In the genomic region with DNA sequence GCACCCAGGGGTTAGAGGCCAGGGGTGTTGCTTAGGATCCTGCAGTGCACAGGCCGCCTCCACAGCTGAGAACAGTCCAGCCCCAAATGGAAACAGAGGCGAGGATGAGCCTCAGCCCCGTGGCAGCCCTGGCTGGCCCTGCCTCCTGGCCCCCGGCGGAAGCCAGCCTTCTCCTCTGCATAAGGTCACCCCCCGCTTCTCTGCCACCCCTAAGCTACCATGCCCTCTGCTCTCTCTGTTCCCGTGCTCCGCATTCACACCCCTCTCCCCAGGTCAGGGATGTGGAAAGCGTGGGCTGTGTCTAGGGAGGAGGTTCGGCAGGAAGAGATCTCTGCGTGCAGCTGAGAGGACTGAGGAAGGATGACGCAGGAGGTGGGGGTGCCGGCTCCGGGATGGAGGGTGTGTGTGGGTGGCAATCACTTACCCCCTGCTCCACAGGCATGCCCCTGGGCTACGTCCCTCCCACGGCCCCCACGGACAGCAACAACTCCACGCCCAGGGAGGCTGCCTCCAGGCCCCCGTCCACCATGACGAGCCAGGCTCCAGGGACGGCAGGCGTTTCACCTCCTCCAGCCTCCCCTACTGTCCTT, we compare ENCODE assay signal across 6 cellular contexts. TPM values are rescaled to one million over a fixed set of nuclear protein-coding genes. Genes with fewer than 3 reads are reported as not detected.
DNase-seq lines count a peak whose midpoint lies in the region; ATAC-seq and TF ChIP-seq lines count a peak whose summit lies in the region.

No MANE protein-coding gene starts in this region.

- H3K4me1 ChIP-seq in Peyer's patch: no peaks in the 10 kb centered on the region

- DNase-seq in Peyer's patch: no peak
- peak; percentile 48 to 87 for DNase-seq in foreskin fibroblast
- DNase-seq in stromal cell of bone marrow (ENCODE audit: low read depth): peak; percentile 53
- DNase-seq in HT-29 (ENCODE audit: low spot score): no peak
- DNase-seq in NCI-H446 treated with DMSO at 0.1 percent for 48 hours (lab: John Stamatoyannopoulos, UW): no peak

- no peaks in the 10 kb centered on the region for H3K27me3 ChIP-seq in Peyer's patch

- H3K36me3 ChIP-seq in Peyer's patch: no peaks in the 10 kb centered on the region

- no peak for TF ChIP-seq CTCF in Peyer's patch (IDR thresholded peaks at IDR 0.05)
- no peak for TF ChIP-seq CTCF in foreskin fibroblast (IDR thresholded peaks at IDR 0.05; ENCODE audit: low read depth, low read length)

- no peak for ATAC-seq in GM18517 (IDR thresholded peaks at IDR 0.05; ENCODE audit: unreplicated experiment)

- TF ChIP-seq POLR2A in Peyer's patch (IDR thresholded peaks at IDR 0.05): no peak

- peak overlapping the region; percentile 33 to 57 (median 42) for H3K27ac ChIP-seq in Peyer's patch

- no peaks in the 10 kb centered on the region for H3K9me3 ChIP-seq in Peyer's patch

- peak overlapping the region in 2 of 4 donors; percentile 2 to 17 for H3K4me3 ChIP-seq in Peyer's patch
- H3K4me3 ChIP-seq in foreskin fibroblast (ENCODE audit: low read depth in 1 of 2, low read length in 2 of 2): peak overlapping the region; percentile 14 to 53

RNA-seq across cellular contexts. Expression of a gene that starts 6.0 kb away (rescaled TPM):
- 10 to 100 TPM in 1 of 4 donors, 1 to 10 TPM in 3; 2.8 to 10.3 (median 5.0) TPM for total RNA-seq in Peyer's patch
- total RNA-seq in HT-29 (2014; rRNA removed; shearing (Covaris generic)): 0.18 TPM in 1 of 2 replicates, not detected in the other

RNA-seq across cellular contexts. Expression of a gene that starts 9.3 kb away (rescaled TPM):
- 1 to 10 TPM; 1.4 to 7.4 (median 3.0) TPM for total RNA-seq in Peyer's patch
- 28.9 and 34.9 TPM in 2 replicates for total RNA-seq in HT-29 (2014; rRNA removed; shearing (Covaris generic))

RNA-seq across cellular contexts. Expression of a gene that starts 17.9 kb away (rescaled TPM):
- 10 to 100 TPM; 10.1 to 47.0 (median 15.5) TPM for total RNA-seq in Peyer's patch
- 29.9 TPM in 2 replicates for total RNA-seq in HT-29 (2014; rRNA removed; shearing (Covaris generic))

RNA-seq across cellular contexts. Expression of a gene that starts 29.7 kb away (rescaled TPM):
- not detected for total RNA-seq in Peyer's patch
- 0.41 and 0.83 TPM in 2 replicates for total RNA-seq in HT-29 (2014; rRNA removed; shearing (Covaris generic))

RNA-seq across cellular contexts. Expression of a gene that starts 32.8 kb away (rescaled TPM):
- 100 to 1,000 TPM in 1 of 4 donors, 10 to 100 TPM in 3; 28.1 to 102 (median 60.0) TPM for total RNA-seq in Peyer's patch
- 323 and 339 TPM in 2 replicates for total RNA-seq in HT-29 (2014; rRNA removed; shearing (Covaris generic))

Comparison
In these comparisons a context has a peak if more than half of its experiments do, and no peak if none do; other contexts are left out.
1. DNase-seq: peak in foreskin fibroblast (2 of 2) and stromal cell of bone marrow (single experiment); none in Peyer's patch (0 of 3), HT-29 (single experiment) and NCI-H446 treated with DMSO at 0.1 percent for 48 hours (single experiment).